In the genomic region with DNA sequence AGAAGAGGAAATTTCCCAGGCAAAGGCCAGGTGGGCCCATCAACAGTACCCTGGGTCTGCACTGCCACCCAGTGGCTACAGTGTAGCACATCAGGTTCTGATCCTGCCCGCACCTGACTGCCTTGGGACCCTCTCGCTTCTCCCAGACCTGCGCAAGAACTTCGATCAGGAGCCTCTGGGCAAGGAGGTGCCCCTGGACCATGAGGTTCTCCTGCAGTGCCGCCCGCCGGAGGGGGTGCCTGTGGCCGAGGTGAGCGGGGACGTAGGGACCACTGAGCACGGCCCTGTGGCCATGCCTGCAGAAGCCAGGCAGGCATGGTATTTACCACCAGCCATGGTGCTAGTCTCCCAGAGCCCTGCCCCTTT, we compare ENCODE assay signal across 1 cellular context.
TF ChIP-seq lines count a peak whose summit lies in the region.

No MANE protein-coding gene starts in this region.

TF ChIP-seq in H1, 55 proteins besides CTCF, POLR2A, EP300 and RAD21:
- TF ChIP-seq, protein P1, sequence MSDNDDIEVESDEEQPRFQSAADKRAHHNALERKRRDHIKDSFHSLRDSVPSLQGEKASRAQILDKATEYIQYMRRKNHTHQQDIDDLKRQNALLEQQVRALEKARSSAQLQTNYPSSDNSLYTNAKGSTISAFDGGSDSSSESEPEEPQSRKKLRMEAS (IDR thresholded peaks at IDR 0.05) = no peak
- TF ChIP-seq ZNF274 (IDR thresholded peaks at IDR 0.05; ENCODE audit: borderline replicate concordance, extremely low read depth, low read length) (no peak), SAP30 (IDR thresholded peaks at IDR 0.05; ENCODE audit: insufficient read depth, insufficient replicate concordance, low read length) (no peak), RNF2 (IDR thresholded peaks at IDR 0.05; ENCODE audit: borderline replicate concordance, low read depth, low read length, missing control alignments, poor library complexity, severe bottlenecking) (no peak), MAFK (IDR thresholded peaks at IDR 0.05; ENCODE audit: low read depth, low read length) (no peak), RXRA (IDR thresholded peaks at IDR 0.05; ENCODE audit: insufficient read depth, low read depth, low read length) (no peak), JUN (IDR thresholded peaks at IDR 0.05; ENCODE audit: low read depth, low read length) (no peak), CBX8 (IDR thresholded peaks at IDR 0.05; ENCODE audit: borderline replicate concordance, low read depth, low read length) (no peak), ASH2L (IDR thresholded peaks at IDR 0.05; ENCODE audit: low read length) (no peak), JUND (IDR thresholded peaks at IDR 0.05; ENCODE audit: low read length) (no peak), TAF1 (IDR thresholded peaks at IDR 0.05; ENCODE audit: low read depth, low read length) (no peak), CBX5 (IDR thresholded peaks at IDR 0.05; ENCODE audit: low read depth, low read length) (no peak), SRF (IDR thresholded peaks at IDR 0.05; ENCODE audit: low read depth, low read length) (no peak), SUZ12 (IDR thresholded peaks at IDR 0.05; ENCODE audit: low read length) (no peak)
- TF ChIP-seq, protein P2, sequence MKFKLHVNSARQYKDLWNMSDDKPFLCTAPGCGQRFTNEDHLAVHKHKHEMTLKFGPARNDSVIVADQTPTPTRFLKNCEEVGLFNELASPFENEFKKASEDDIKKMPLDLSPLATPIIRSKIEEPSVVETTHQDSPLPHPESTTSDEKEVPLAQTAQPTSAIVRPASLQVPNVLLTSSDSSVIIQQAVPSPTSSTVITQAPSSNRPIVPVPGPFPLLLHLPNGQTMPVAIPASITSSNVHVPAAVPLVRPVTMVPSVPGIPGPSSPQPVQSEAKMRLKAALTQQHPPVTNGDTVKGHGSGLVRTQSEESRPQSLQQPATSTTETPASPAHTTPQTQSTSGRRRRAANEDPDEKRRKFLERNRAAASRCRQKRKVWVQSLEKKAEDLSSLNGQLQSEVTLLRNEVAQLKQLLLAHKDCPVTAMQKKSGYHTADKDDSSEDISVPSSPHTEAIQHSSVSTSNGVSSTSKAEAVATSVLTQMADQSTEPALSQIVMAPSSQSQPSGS (IDR thresholded peaks at IDR 0.05; ENCODE audit: low read length) = no peak
- TF ChIP-seq, protein P3, sequence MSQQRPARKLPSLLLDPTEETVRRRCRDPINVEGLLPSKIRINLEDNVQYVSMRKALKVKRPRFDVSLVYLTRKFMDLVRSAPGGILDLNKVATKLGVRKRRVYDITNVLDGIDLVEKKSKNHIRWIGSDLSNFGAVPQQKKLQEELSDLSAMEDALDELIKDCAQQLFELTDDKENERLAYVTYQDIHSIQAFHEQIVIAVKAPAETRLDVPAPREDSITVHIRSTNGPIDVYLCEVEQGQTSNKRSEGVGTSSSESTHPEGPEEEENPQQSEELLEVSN (IDR thresholded peaks at IDR 0.05) = no peak
- TF ChIP-seq, protein P4, sequence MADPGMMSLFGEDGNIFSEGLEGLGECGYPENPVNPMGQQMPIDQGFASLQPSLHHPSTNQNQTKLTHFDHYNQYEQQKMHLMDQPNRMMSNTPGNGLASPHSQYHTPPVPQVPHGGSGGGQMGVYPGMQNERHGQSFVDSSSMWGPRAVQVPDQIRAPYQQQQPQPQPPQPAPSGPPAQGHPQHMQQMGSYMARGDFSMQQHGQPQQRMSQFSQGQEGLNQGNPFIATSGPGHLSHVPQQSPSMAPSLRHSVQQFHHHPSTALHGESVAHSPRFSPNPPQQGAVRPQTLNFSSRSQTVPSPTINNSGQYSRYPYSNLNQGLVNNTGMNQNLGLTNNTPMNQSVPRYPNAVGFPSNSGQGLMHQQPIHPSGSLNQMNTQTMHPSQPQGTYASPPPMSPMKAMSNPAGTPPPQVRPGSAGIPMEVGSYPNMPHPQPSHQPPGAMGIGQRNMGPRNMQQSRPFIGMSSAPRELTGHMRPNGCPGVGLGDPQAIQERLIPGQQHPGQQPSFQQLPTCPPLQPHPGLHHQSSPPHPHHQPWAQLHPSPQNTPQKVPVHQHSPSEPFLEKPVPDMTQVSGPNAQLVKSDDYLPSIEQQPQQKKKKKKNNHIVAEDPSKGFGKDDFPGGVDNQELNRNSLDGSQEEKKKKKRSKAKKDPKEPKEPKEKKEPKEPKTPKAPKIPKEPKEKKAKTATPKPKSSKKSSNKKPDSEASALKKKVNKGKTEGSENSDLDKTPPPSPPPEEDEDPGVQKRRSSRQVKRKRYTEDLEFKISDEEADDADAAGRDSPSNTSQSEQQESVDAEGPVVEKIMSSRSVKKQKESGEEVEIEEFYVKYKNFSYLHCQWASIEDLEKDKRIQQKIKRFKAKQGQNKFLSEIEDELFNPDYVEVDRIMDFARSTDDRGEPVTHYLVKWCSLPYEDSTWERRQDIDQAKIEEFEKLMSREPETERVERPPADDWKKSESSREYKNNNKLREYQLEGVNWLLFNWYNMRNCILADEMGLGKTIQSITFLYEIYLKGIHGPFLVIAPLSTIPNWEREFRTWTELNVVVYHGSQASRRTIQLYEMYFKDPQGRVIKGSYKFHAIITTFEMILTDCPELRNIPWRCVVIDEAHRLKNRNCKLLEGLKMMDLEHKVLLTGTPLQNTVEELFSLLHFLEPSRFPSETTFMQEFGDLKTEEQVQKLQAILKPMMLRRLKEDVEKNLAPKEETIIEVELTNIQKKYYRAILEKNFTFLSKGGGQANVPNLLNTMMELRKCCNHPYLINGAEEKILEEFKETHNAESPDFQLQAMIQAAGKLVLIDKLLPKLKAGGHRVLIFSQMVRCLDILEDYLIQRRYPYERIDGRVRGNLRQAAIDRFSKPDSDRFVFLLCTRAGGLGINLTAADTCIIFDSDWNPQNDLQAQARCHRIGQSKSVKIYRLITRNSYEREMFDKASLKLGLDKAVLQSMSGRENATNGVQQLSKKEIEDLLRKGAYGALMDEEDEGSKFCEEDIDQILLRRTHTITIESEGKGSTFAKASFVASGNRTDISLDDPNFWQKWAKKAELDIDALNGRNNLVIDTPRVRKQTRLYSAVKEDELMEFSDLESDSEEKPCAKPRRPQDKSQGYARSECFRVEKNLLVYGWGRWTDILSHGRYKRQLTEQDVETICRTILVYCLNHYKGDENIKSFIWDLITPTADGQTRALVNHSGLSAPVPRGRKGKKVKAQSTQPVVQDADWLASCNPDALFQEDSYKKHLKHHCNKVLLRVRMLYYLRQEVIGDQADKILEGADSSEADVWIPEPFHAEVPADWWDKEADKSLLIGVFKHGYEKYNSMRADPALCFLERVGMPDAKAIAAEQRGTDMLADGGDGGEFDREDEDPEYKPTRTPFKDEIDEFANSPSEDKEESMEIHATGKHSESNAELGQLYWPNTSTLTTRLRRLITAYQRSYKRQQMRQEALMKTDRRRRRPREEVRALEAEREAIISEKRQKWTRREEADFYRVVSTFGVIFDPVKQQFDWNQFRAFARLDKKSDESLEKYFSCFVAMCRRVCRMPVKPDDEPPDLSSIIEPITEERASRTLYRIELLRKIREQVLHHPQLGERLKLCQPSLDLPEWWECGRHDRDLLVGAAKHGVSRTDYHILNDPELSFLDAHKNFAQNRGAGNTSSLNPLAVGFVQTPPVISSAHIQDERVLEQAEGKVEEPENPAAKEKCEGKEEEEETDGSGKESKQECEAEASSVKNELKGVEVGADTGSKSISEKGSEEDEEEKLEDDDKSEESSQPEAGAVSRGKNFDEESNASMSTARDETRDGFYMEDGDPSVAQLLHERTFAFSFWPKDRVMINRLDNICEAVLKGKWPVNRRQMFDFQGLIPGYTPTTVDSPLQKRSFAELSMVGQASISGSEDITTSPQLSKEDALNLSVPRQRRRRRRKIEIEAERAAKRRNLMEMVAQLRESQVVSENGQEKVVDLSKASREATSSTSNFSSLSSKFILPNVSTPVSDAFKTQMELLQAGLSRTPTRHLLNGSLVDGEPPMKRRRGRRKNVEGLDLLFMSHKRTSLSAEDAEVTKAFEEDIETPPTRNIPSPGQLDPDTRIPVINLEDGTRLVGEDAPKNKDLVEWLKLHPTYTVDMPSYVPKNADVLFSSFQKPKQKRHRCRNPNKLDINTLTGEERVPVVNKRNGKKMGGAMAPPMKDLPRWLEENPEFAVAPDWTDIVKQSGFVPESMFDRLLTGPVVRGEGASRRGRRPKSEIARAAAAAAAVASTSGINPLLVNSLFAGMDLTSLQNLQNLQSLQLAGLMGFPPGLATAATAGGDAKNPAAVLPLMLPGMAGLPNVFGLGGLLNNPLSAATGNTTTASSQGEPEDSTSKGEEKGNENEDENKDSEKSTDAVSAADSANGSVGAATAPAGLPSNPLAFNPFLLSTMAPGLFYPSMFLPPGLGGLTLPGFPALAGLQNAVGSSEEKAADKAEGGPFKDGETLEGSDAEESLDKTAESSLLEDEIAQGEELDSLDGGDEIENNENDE (IDR thresholded peaks at IDR 0.05; ENCODE audit: insufficient replicate concordance, low read length) = no peak
- TF ChIP-seq, protein P5, sequence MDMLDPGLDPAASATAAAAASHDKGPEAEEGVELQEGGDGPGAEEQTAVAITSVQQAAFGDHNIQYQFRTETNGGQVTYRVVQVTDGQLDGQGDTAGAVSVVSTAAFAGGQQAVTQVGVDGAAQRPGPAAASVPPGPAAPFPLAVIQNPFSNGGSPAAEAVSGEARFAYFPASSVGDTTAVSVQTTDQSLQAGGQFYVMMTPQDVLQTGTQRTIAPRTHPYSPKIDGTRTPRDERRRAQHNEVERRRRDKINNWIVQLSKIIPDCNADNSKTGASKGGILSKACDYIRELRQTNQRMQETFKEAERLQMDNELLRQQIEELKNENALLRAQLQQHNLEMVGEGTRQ (IDR thresholded peaks at IDR 0.05; ENCODE audit: low read length) = no peak
TF ChIP-seq in H1: peak in this region for 0.
